10 cellular contexts compared by ENCODE assay signal in the genomic region with DNA sequence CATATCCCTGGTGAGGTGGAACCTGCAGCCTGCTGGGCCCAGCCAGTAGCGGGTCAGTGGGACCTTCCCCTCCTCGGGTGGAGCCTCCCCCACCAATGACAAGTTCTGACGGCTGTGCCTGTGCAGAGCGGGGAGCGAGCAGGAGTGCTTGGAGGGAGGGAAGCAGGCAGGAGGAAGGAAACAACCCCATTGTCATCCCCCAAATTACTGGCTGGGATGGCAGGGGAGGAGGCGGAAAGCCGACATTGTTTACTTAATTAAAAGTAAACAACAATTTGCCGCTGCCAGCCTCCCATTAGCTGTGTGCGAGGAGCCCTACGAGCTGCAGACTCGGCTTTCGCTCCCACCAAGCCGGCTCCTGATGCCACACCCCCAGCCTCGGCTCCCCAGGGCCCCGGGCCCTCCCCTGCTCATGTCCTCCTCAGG. TPM values are rescaled to one million over a fixed set of nuclear protein-coding genes. Genes with fewer than 3 reads are reported as not detected.
DNase-seq lines count a peak whose midpoint lies in the region; ATAC-seq, FAIRE-seq and TF ChIP-seq lines count a peak whose summit lies in the region.
"Had no signal": no experiment of that assay in that cellular context is flagged by ENCODE, and none has a peak within 500 bp of the region (broad histone marks: within the 10 kb centered on the region; RNA-seq: fewer than 3 reads in every experiment).

No MANE protein-coding gene starts in this region.

- H3K56ac ChIP-seq in IMR-90 (ENCODE audit: extremely low read depth, insufficient read depth, low read length) = no peak overlapping the region; the same call in 1 of the 2 replicates

- H3K9me3 ChIP-seq in AG04450 (ENCODE audit: control insufficient read depth, insufficient read depth, low read length) (no peaks in the 10 kb centered on the region), IMR-90 (ENCODE audit: control insufficient read depth, insufficient read depth, low read length) (no peaks in the 10 kb centered on the region), ascending aorta (no peaks in the 10 kb centered on the region), osteoblast (ENCODE audit: low read depth, low read length) (no peaks in the 10 kb centered on the region)
- H3K9me3 ChIP-seq in CD8-positive, alpha-beta T cell (ENCODE audit: low read length) = no peaks in the 10 kb centered on the region

- peak overlapping the region; percentile 100 for H4K91ac ChIP-seq in IMR-90 (ENCODE audit: insufficient read depth, low read depth, low read length)

- H3K79me1 ChIP-seq in IMR-90 (ENCODE audit: low read depth in 1 of 2, low read length in 2 of 2) = peaks cover 42 to 89% of the 10 kb centered on the region in 2 experiments

- POLR2A ChIA-PET in AG04450 (lab: Yijun Ruan, JAX) = interaction anchor here (0.6 to 1.2 kb wide), 2 partner anchors 35 to 656 kb away, joined by 3 read pairs; no protein-coding TSS in a partner anchor
- POLR2A ChIA-PET in IMR-90 (lab: Charles Lee; ENCODE audit: unreplicated experiment) = interaction anchor here (0.5 kb wide), 1 partner anchor 572 kb away, joined by 13 read pairs; no protein-coding TSS in a partner anchor
- POLR2A ChIA-PET in CD8-positive, alpha-beta T cell (lab: Charles Lee) = no interaction called here

- peak overlapping the region; percentile 36 for H3K9ac ChIP-seq in IMR-90 (ENCODE audit: low read depth, low read length)
- H3K9ac ChIP-seq: KMS-11 had no signal

- no peaks in the 10 kb centered on the region for H3K36me3 Mint-ChIP-seq in CD8-positive, alpha-beta T cell

- no peak overlapping the region for H3K4me3 Mint-ChIP-seq in CD8-positive, alpha-beta T cell

- no peak for TF ChIP-seq POLR2A in IMR-90 (IDR thresholded peaks at IDR 0.05; ENCODE audit: low read depth, low read length)

- peak overlapping the region; percentile 11 for H4K5ac ChIP-seq in IMR-90 (ENCODE audit: low read depth, low read length)

- H4K8ac ChIP-seq in IMR-90 (ENCODE audit: low read depth in 2 of 2, low read length in 2 of 2) = peak overlapping the region; percentile 99 to 100; a peak in 3 of 4 replicates

- intact Hi-C loops in IMR-90 (cut with micrococcal nuclease) (no loop called here), ascending aorta (cut with DNase I) (no loop called here)
- intact Hi-C loops in CD8-positive, alpha-beta T cell (cut with DNase I, micrococcal nuclease) = no loop called here

- DNase-seq in AG04450 (ENCODE audit: low read depth, low spot score) = no peak
- DNase-seq in IMR-90 = no peak
- DNase-seq in ascending aorta (ENCODE audit: low spot score in 2 of 2) = no peak
- no peak for DNase-seq in osteoblast (ENCODE audit: insufficient read length, low spot score, missing footprints)
- DNase-seq in stimulated activated naive CD4-positive, alpha-beta T cell (lab: John Stamatoyannopoulos, UW) = no peak
- no peak for DNase-seq in CD8-positive, alpha-beta T cell
- DNase-seq in frontal cortex (ENCODE audit: low spot score in 2 of 2) = no peak
- no peak for DNase-seq in iPS-NIHi7 (ENCODE audit: extremely low spot score)
- DNase-seq: activated CD4-positive, alpha-beta T cell treated with anti-CD3 and anti-CD28 coated beads, Interleukin-2, amount 50 U/mL, for 48 hours had no signal

- H3K27me3 ChIP-seq in AG04450 (ENCODE audit: control insufficient read depth, insufficient read depth, low read length) (no peaks in the 10 kb centered on the region), IMR-90 (ENCODE audit: control insufficient read depth, insufficient read depth, low read length) (no peaks in the 10 kb centered on the region), ascending aorta (no peaks in the 10 kb centered on the region), osteoblast (ENCODE audit: insufficient read depth, low read length) (no peaks in the 10 kb centered on the region)
- H3K27me3 ChIP-seq in CD8-positive, alpha-beta T cell (ENCODE audit: insufficient read depth, low read length) = no peaks in the 10 kb centered on the region

- H3K27ac Mint-ChIP-seq in CD8-positive, alpha-beta T cell = no peak overlapping the region

- H2AFZ ChIP-seq in IMR-90 (replicated peaks; ENCODE audit: low read length, poor library complexity) (peak overlapping the region; percentile 45), osteoblast (ENCODE audit: low read length) (no peak overlapping the region)

- peaks cover 8% of the 10 kb centered on the region for H3K4me1 Mint-ChIP-seq in CD8-positive, alpha-beta T cell (ENCODE audit: low read depth)

- H3K9me1 ChIP-seq in IMR-90 (ENCODE audit: insufficient read depth, low read length) = peaks cover 30% of the 10 kb centered on the region

- peak overlapping the region; percentile 100 for H2BK5ac ChIP-seq in IMR-90 (ENCODE audit: low read depth, low read length, poor library complexity, severe bottlenecking)

- peaks cover 6% of the 10 kb centered on the region; the same call in 1 of the 2 replicates for H4K20me1 ChIP-seq in IMR-90 (ENCODE audit: insufficient read depth, low read length)
- H4K20me1 ChIP-seq in osteoblast (ENCODE audit: insufficient read depth, low read length) = peaks cover 11% of the 10 kb centered on the region

- no peak for TF ChIP-seq RAD21 in IMR-90 (IDR thresholded peaks at IDR 0.05; ENCODE audit: low read length)

- FAIRE-seq in frontal cortex (lab: Jason Lieb, UNC) = no peak

- H2AK9ac ChIP-seq in IMR-90 (replicated peaks; ENCODE audit: low read depth, low read length, poor library complexity) = peak overlapping the region; percentile 87

- H3K23ac ChIP-seq in IMR-90 (ENCODE audit: low read depth, low read length) = peak overlapping the region; percentile 32

- peak overlapping the region; percentile 4; the same call in 1 of the 2 replicates for H3K4me3 ChIP-seq in AG04450 (ENCODE audit: low read depth, low read length)
- no peak overlapping the region for H3K4me3 ChIP-seq in IMR-90 (ENCODE audit: insufficient read depth, low read depth, low read length)
- peak overlapping the region in 1 of 2 donors; percentile 53 for H3K4me3 ChIP-seq in ascending aorta
- H3K4me3 ChIP-seq in osteoblast (ENCODE audit: insufficient read depth, low read length) = no peak overlapping the region
- no peak overlapping the region for H3K4me3 ChIP-seq in CD8-positive, alpha-beta T cell (ENCODE audit: low read depth, low read length)

- TF ChIP-seq CTCF in AG04450 (IDR thresholded peaks at IDR 0.05; ENCODE audit: low read depth, low read length) (no peak), IMR-90 (conservative IDR thresholded peaks at IDR 0.05; ENCODE audit: low read depth, low read length) (no peak), ascending aorta (IDR thresholded peaks at IDR 0.05) (no peak), osteoblast (IDR thresholded peaks at IDR 0.05; ENCODE audit: extremely low read depth, low read depth, low read length) (no peak)
- no peak for TF ChIP-seq CTCF in CD8-positive, alpha-beta T cell (IDR thresholded peaks at IDR 0.05)

- no CpG with 5 or more reads among the region's 15 CpGs for WGBS in IMR-90 (ENCODE audit: extremely low coverage in 2 of 2, insufficient read length in 1 of 2), 2 experiments

- peak overlapping the region; percentile 52 for H3K27ac ChIP-seq in AG04450 (ENCODE audit: low read depth, low read length)
- H3K27ac ChIP-seq in IMR-90 (ENCODE audit: insufficient read depth, low read length) = peak overlapping the region; percentile 100
- H3K27ac ChIP-seq in ascending aorta = peak overlapping the region; percentile 99
- H3K27ac ChIP-seq in osteoblast (ENCODE audit: low read depth, low read length) = peak overlapping the region; percentile 96
- no peak overlapping the region for H3K27ac ChIP-seq in CD8-positive, alpha-beta T cell (ENCODE audit: low read depth, low read length)
- H3K27ac ChIP-seq: KMS-11 had no signal

- H3K4me2 ChIP-seq in IMR-90 (ENCODE audit: low read depth, low read length) = peak overlapping the region; percentile 11; the same call in 1 of the 2 replicates
- no peak overlapping the region for H3K4me2 ChIP-seq in osteoblast (ENCODE audit: insufficient read depth, low read length)
- H3K4me2 ChIP-seq: KMS-11 had no signal

- peak overlapping the region; percentile 18; the same call in 2 of the 3 replicates for H2BK15ac ChIP-seq in IMR-90 (ENCODE audit: low read depth, low read length)

- peak overlapping the region; percentile 94 for H2AK5ac ChIP-seq in IMR-90 (ENCODE audit: low read depth, low read length)

- BruUV-seq in IMR-90 (replicated peaks; lab: Mats Ljungman, UMichigan) = no TSS peak

- peak overlapping the region; percentile 86 for H2BK20ac ChIP-seq in IMR-90 (ENCODE audit: low read depth, low read length)

- peak overlapping the region; percentile 100 for H3K4ac ChIP-seq in IMR-90 (ENCODE audit: low read depth, low read length)

- H3K36me3 ChIP-seq in IMR-90 (ENCODE audit: control insufficient read depth, insufficient read depth, low read length) (peaks cover 9% of the 10 kb centered on the region; the same call in 1 of the 2 replicates), ascending aorta (no peaks in the 10 kb centered on the region), osteoblast (ENCODE audit: insufficient read depth, low read length) (peaks cover 4% of the 10 kb centered on the region)
- H3K36me3 ChIP-seq in CD8-positive, alpha-beta T cell (ENCODE audit: insufficient read depth, low read length) = no peaks in the 10 kb centered on the region

- H3K4me1 ChIP-seq in IMR-90 (ENCODE audit: control insufficient read depth, insufficient read depth, low read length) = peaks cover 73% of the 10 kb centered on the region
- peaks cover 79 to 98% of the 10 kb centered on the region in 2 donors for H3K4me1 ChIP-seq in ascending aorta
- H3K4me1 ChIP-seq in osteoblast (ENCODE audit: insufficient read depth, low read length) = peaks cover 84% of the 10 kb centered on the region
- peaks cover 8% of the 10 kb centered on the region for H3K4me1 ChIP-seq in CD8-positive, alpha-beta T cell (ENCODE audit: insufficient read depth, low read length)

- peak overlapping the region; percentile 100 for H2BK120ac ChIP-seq in IMR-90 (ENCODE audit: low read depth, low read length)

- H3K27me3 Mint-ChIP-seq in CD8-positive, alpha-beta T cell (ENCODE audit: low read depth) = peaks cover 10% of the 10 kb centered on the region

- peaks cover 87% of the 10 kb centered on the region for H3K79me2 ChIP-seq in osteoblast (ENCODE audit: insufficient read depth, low read length)

- H3K18ac ChIP-seq in IMR-90 (ENCODE audit: low read depth, low read length) = peak overlapping the region; percentile 26; the same call in 1 of the 2 replicates

- no peak for ATAC-seq in IMR-90 (ENCODE audit: low read depth)
- ATAC-seq in CD8-positive, alpha-beta T cell = no peak

- in situ Hi-C loops in IMR-90 (cut with MboI; ENCODE audit: low sequenced_read_pairs) = no loop called here

- no peaks in the 10 kb centered on the region for H3K9me3 Mint-ChIP-seq in CD8-positive, alpha-beta T cell

- CTCF ChIA-PET in AG04450 (lab: Charles Lee) = interaction anchor here (0.7 to 6.9 kb wide), 4 partner anchors 25 to 91 kb away, joined by 4 to 66 read pairs (median 30); no protein-coding TSS in a partner anchor
- CTCF ChIA-PET in IMR-90 (lab: Yijun Ruan, JAX) = interaction anchor here (0.9 to 1.6 kb wide), 2 partner anchors 33 to 37 kb away, joined by 3 to 8 read pairs; no protein-coding TSS in a partner anchor
- CTCF ChIA-PET in CD8-positive, alpha-beta T cell (lab: Charles Lee) = interaction anchor here (0.9 to 10.5 kb wide), 5 partner anchors 12 to 92 kb away, joined by 3 to 201 read pairs (median 63); no protein-coding TSS in a partner anchor

- peak overlapping the region; percentile 10; the same call in 1 of the 2 replicates for H3K14ac ChIP-seq in IMR-90 (replicated peaks; ENCODE audit: low read depth, low read length)

- dilution Hi-C loops in IMR-90 (cut with HindIII; ENCODE audit: low sequenced_read_pairs, unreplicated experiment) = no loop called here

RNA-seq across cellular contexts. Expression of gene LYL1, which starts 45.5 kb away (rescaled TPM):
- polyA plus RNA-seq in AG04450 (2011; rRNA removed) (0.11 and 0.29 TPM in 2 replicates), IMR-90 (2012; rRNA removed) (0.39 and 0.63 TPM in 2 replicates)
- polyA minus RNA-seq in AG04450 (2011; rRNA and poly(A)+ RNA removed) = 0.14 and 0.17 TPM in 2 replicates
- total RNA-seq in IMR-90 (2012; rRNA removed) (0.28 and 0.36 TPM in 2 replicates), ascending aorta (46.7 TPM), osteoblast (0.29 and 0.36 TPM in 2 replicates), frontal cortex (2.9 TPM)
- 0.17 and 0.64 TPM in 2 replicates for polyA plus RNA-seq in IMR-90 (2012; cell fraction: cytosol; rRNA removed)
- 0.56 and 1.4 TPM in 2 replicates for polyA plus RNA-seq in IMR-90 (2012; cell fraction: nucleus; rRNA removed; ENCODE audit: low replicate concordance)
- total RNA-seq in CD8-positive, alpha-beta T cell = under 1 TPM; 0.81 to 0.92 TPM

RNA-seq across cellular contexts. Expression of gene TRMT1, which starts 59.4 kb away (rescaled TPM):
- polyA plus RNA-seq in AG04450 (2011; rRNA removed) (17.3 and 21.0 TPM in 2 replicates), IMR-90 (2012; rRNA removed) (56.0 and 62.1 TPM in 2 replicates)
- polyA minus RNA-seq in AG04450 (2011; rRNA and poly(A)+ RNA removed) = 15.6 and 24.6 TPM in 2 replicates
- total RNA-seq in IMR-90 (2012; rRNA removed) (23.3 and 28.3 TPM in 2 replicates), ascending aorta (17.3 TPM), osteoblast (18.6 and 29.7 TPM in 2 replicates), frontal cortex (17.9 TPM)
- 30.8 and 37.2 TPM in 2 replicates for polyA plus RNA-seq in IMR-90 (2012; cell fraction: cytosol; rRNA removed)
- polyA plus RNA-seq in IMR-90 (2012; cell fraction: nucleus; rRNA removed; ENCODE audit: low replicate concordance) = 280 and 687 TPM in 2 replicates
- total RNA-seq in CD8-positive, alpha-beta T cell = 10 to 100 TPM; 76.4 to 77.2 TPM

Comparison
In these comparisons a context has a peak if more than half of its experiments do, and no peak if none do; other contexts are left out.
1. RNA of gene LYL1, which starts 45.5 kb away (total RNA-seq): 46.7 TPM in ascending aorta (single experiment); 2.9 TPM in frontal cortex (single experiment), 0.81 to 0.92 TPM in CD8-positive, alpha-beta T cell, 0.29 to 0.36 TPM in osteoblast and 0.28 to 0.36 TPM in IMR-90; every median in the first group is over 10 times any median in the second.